In genomic region chr22:47032956-47033647, GRCh38 we compare ENCODE assay signal across 19 cellular contexts.
DNase-seq lines count a peak whose midpoint lies in the region; ATAC-seq and TF ChIP-seq lines count a peak whose summit lies in the region.
"Had no signal": no experiment of that assay in that cellular context is flagged by ENCODE, and none has a peak within 500 bp of the region (broad histone marks: within the 10 kb centered on the region; RNA-seq: fewer than 3 reads in every experiment).

No MANE protein-coding gene starts in this region.

- ATAC-seq in Right ventricle myocardium inferior (no peak), heart right ventricle (no peak), upper lobe of left lung (ENCODE audit: low FRiP score in 2 of 2) (peak; percentile 22 to 71), HG02884 (IDR thresholded peaks at IDR 0.05; ENCODE audit: unreplicated experiment) (no peak)
- ATAC-seq: stimulated activated naive CD8-positive, alpha-beta T cell treated with anti-CD3 and anti-CD28 coated beads, Interleukin-15, Interleukin-2, amounts not matched to agents 100 U/mL and 50 U/mL, for 24 hours had no signal

- H3K36me3 ChIP-seq in heart right ventricle (peaks cover 0 to 35% (median 0%) of the 10 kb centered on the region in 9 donors), hepatocyte (replicated peaks; ENCODE audit: insufficient read depth, low read depth) (no peaks in the 10 kb centered on the region), osteoblast (ENCODE audit: insufficient read depth, low read length) (no peaks in the 10 kb centered on the region), upper lobe of left lung (peaks cover 0 to 13% (median 5%) of the 10 kb centered on the region in 4 donors)
- H3K36me3 ChIP-seq: BE2C, SJCRH30 had no signal

- H3K9me2 ChIP-seq in hepatocyte (replicated peaks; ENCODE audit: insufficient read depth), result no peaks in the 10 kb centered on the region

- no peak overlapping the region for H3K4me2 ChIP-seq in hepatocyte
- H3K4me2 ChIP-seq in osteoblast (ENCODE audit: insufficient read depth, low read length), result no peak overlapping the region

- no peaks in the 10 kb centered on the region for H3K4me1 ChIP-seq in heart right ventricle
- H3K4me1 ChIP-seq in hepatocyte (ENCODE audit: insufficient read depth), result peaks cover 9% of the 10 kb centered on the region
- peaks cover 6% of the 10 kb centered on the region for H3K4me1 ChIP-seq in osteoblast (ENCODE audit: insufficient read depth, low read length)
- H3K4me1 ChIP-seq in upper lobe of left lung, result peaks cover 0 to 25% (median 11%) of the 10 kb centered on the region in 4 donors
- H3K4me1 ChIP-seq: parathyroid adenoma, SJCRH30 had no signal

- in situ Hi-C loops in ACHN (cut with HindIII; ENCODE audit: low pct_ligation_motif_present, low pct_unique_long_range_greater_than_20kb, low sequenced_read_pairs), result no loop called here

- H3K27ac ChIP-seq in heart right ventricle (no peak overlapping the region), hepatocyte (peak overlapping the region; percentile 75), osteoblast (ENCODE audit: low read depth, low read length) (no peak overlapping the region), upper lobe of left lung (peak overlapping the region; percentile 62 to 91 (median 82))
- H3K27ac ChIP-seq: parathyroid adenoma, SJCRH30, VCaP had no signal

- no peak for TF ChIP-seq POLR2A in upper lobe of left lung (IDR thresholded peaks at IDR 0.05)

- H3K4me3 ChIP-seq in heart right ventricle, result no peak overlapping the region
- H3K4me3 ChIP-seq in hepatocyte, result no peak overlapping the region
- H3K4me3 ChIP-seq in osteoblast (ENCODE audit: insufficient read depth, low read length), result no peak overlapping the region
- H3K4me3 ChIP-seq in upper lobe of left lung, result no peak overlapping the region
- H3K4me3 ChIP-seq: SJCRH30 had no signal

- DNase-seq in Right ventricle myocardium inferior (ENCODE audit: missing footprints) (peak; percentile 7), heart right ventricle (no peak), hepatocyte (ENCODE audit: low spot score) (no peak), osteoblast (ENCODE audit: insufficient read length, low spot score, missing footprints) (peak; percentile 61), upper lobe of left lung (peak in 1 of 2 donors; percentile 72), ACHN (no peak)
- no peak for DNase-seq in effector CD4-positive, alpha-beta T cell
- DNase-seq: activated CD4-positive, alpha-beta T cell treated with anti-CD3 and anti-CD28 coated beads, Interleukin-2, amount 50 U/mL, for 1 hour; amniotic stem cell; central memory CD4-positive, alpha-beta T cell; glutamatergic neuron; KG1; NCI-H2081; SJCRH30; stimulated activated naive CD8-positive, alpha-beta T cell treated with anti-CD3 and anti-CD28 coated beads, Interleukin-15, Interleukin-2, amounts not matched to agents 100 U/mL and 50 U/mL, for 24 hours had no signal

- H3K79me2 ChIP-seq in hepatocyte, result no peaks in the 10 kb centered on the region
- no peaks in the 10 kb centered on the region for H3K79me2 ChIP-seq in osteoblast (ENCODE audit: insufficient read depth, low read length)
- H3K79me2 ChIP-seq: parathyroid adenoma had no signal

- 88 to 89% methylated on average over 15 of the region's 15 CpGs for WGBS in heart right ventricle, 2 donors
- WGBS in hepatocyte (ENCODE audit: low lambda C conversion rate, missing lambda C conversion rate), result 85% methylated on average over 15 of the region's 15 CpGs
- 70 to 78% methylated on average over 15 of the region's 15 CpGs for WGBS in upper lobe of left lung, 2 donors

- TF ChIP-seq EP300 in upper lobe of left lung (IDR thresholded peaks at IDR 0.05), result peak in 2 of 4 donors; percentile 18 to 55

- intact Hi-C loops in Right ventricle myocardium inferior (cut with DNase I), result no loop called here
- intact Hi-C loops in heart right ventricle (cut with DNase I), result no loop called here

- H2AFZ ChIP-seq in hepatocyte (no peak overlapping the region), osteoblast (ENCODE audit: low read length) (no peak overlapping the region)
- H2AFZ ChIP-seq: parathyroid adenoma had no signal

- H3K27me3 ChIP-seq in heart right ventricle (no peaks in the 10 kb centered on the region), hepatocyte (no peaks in the 10 kb centered on the region), osteoblast (ENCODE audit: insufficient read depth, low read length) (no peaks in the 10 kb centered on the region), upper lobe of left lung (no peaks in the 10 kb centered on the region)
- H3K27me3 ChIP-seq: BE2C, SJCRH30 had no signal

- no peaks in the 10 kb centered on the region for H3K9me3 ChIP-seq in heart right ventricle
- H3K9me3 ChIP-seq in hepatocyte (ENCODE audit: low read depth), result no peaks in the 10 kb centered on the region
- no peaks in the 10 kb centered on the region for H3K9me3 ChIP-seq in osteoblast (ENCODE audit: low read depth, low read length)
- H3K9me3 ChIP-seq in upper lobe of left lung, result no peaks in the 10 kb centered on the region
- H3K9me3 ChIP-seq: BE2C, SJCRH30 had no signal

- H4K20me1 ChIP-seq in hepatocyte (ENCODE audit: insufficient read depth, poor library complexity, severe bottlenecking), result no peaks in the 10 kb centered on the region
- H4K20me1 ChIP-seq in osteoblast (ENCODE audit: insufficient read depth, low read length), result peaks cover 16% of the 10 kb centered on the region

- no peak for TF ChIP-seq CTCF in heart right ventricle (IDR thresholded peaks at IDR 0.05)
- no peak for TF ChIP-seq CTCF in hepatocyte (IDR thresholded peaks at IDR 0.05; ENCODE audit: poor library complexity)
- no peak for TF ChIP-seq CTCF in osteoblast (IDR thresholded peaks at IDR 0.05; ENCODE audit: extremely low read depth, low read depth, low read length)
- no peak for TF ChIP-seq CTCF in upper lobe of left lung (IDR thresholded peaks at IDR 0.05)

Comparison
In these comparisons a context has a peak if more than half of its experiments do, and no peak if none do; other contexts are left out.
1. DNase-seq: peak in Right ventricle myocardium inferior (single experiment) and osteoblast (single experiment); none in heart right ventricle (0 of 2), hepatocyte (single experiment), ACHN (single experiment) and effector CD4-positive, alpha-beta T cell (single experiment).
2. ATAC-seq: peak in upper lobe of left lung (2 of 2); none in Right ventricle myocardium inferior (single experiment), heart right ventricle (0 of 8) and HG02884 (single experiment).
3. H3K27ac ChIP-seq: peak in hepatocyte (single experiment) and upper lobe of left lung (4 of 4); none in heart right ventricle (0 of 10) and osteoblast (single experiment).